ENCODE assay signal across 13 cellular contexts in genomic region chr5:68140763-68141162, GRCh38.
A peak's percentile ranks its signal among the peaks of the same experiment; 100 is the strongest.
DNase-seq lines count a peak whose midpoint lies in the region; ATAC-seq, FAIRE-seq and TF ChIP-seq lines count a peak whose summit lies in the region.
"Had no signal": no experiment of that assay in that cellular context is flagged by ENCODE, and none has a peak within 500 bp of the region (broad histone marks: within the 10 kb centered on the region; RNA-seq: fewer than 3 reads in every experiment).

No MANE protein-coding gene starts in this region.

- H3K4me3 ChIP-seq in bronchial epithelial cell (ENCODE audit: low read depth, low read length) = no peak overlapping the region
- H3K4me3 ChIP-seq in heart left ventricle = no peak overlapping the region
- H3K4me3 ChIP-seq: Peyer's patch had no signal

- no peak overlapping the region for H3K27ac ChIP-seq in heart left ventricle
- H3K27ac ChIP-seq: Peyer's patch had no signal

- H3K9me3 Mint-ChIP-seq in T-cell (peaks cover 0 to 2% (median 0%) of the 10 kb centered on the region in 3 donors), CD14-positive monocyte (peaks cover 0 to 7% (median 5%) of the 10 kb centered on the region in 7 donors)
- H3K9me3 Mint-ChIP-seq in activated naive CD8-positive, alpha-beta T cell treated with anti-CD3 and anti-CD28 coated beads for 36 hours = peaks cover 2% of the 10 kb centered on the region

- peaks cover 0 to 5% (median 0%) of the 10 kb centered on the region in 12 donors for H3K9me3 ChIP-seq in heart left ventricle
- H3K9me3 ChIP-seq: Peyer's patch had no signal

- TF ChIP-seq POLR2A in heart left ventricle (IDR thresholded peaks at IDR 0.05) = no peak

- H3K27me3 Mint-ChIP-seq in T-cell = peaks cover 0 to 3% of the 10 kb centered on the region in 2 donors
- H3K27me3 Mint-ChIP-seq in activated naive CD8-positive, alpha-beta T cell treated with anti-CD3 and anti-CD28 coated beads for 36 hours = peaks cover 3% of the 10 kb centered on the region
- peaks cover 0 to 1% (median 0%) of the 10 kb centered on the region in 3 donors for H3K27me3 Mint-ChIP-seq in CD14-positive monocyte (ENCODE audit: low read depth in 3 of 3)

- H3K27me3 ChIP-seq in bronchial epithelial cell (ENCODE audit: control insufficient read depth, insufficient read depth, low read length) (no peaks in the 10 kb centered on the region), heart left ventricle (no peaks in the 10 kb centered on the region)
- H3K27me3 ChIP-seq: Peyer's patch had no signal

- DNase-seq in bronchial epithelial cell (ENCODE audit: low read depth) (no peak), T-cell (no peak), CD14-positive monocyte (ENCODE audit: low spot score) (no peak), heart left ventricle (no peak)
- no peak for DNase-seq in activated naive CD8-positive, alpha-beta T cell treated with anti-CD3 and anti-CD28 coated beads for 36 hours
- DNase-seq: activated CD8-positive, alpha-beta memory T cell treated with anti-CD3 and anti-CD28 coated beads, Interleukin-2, amount 10 ng/mL, durations not matched to agents 7 days and 5 days; effector CD8-positive, alpha-beta T cell; NCI-H2171 treated with DMSO at 0.1 percent for 48 hours; occipital lobe; Peyer's patch had no signal

- H3K36me3 Mint-ChIP-seq in T-cell = no peaks in the 10 kb centered on the region
- peaks cover 2% of the 10 kb centered on the region for H3K36me3 Mint-ChIP-seq in activated naive CD8-positive, alpha-beta T cell treated with anti-CD3 and anti-CD28 coated beads for 36 hours
- H3K36me3 Mint-ChIP-seq in CD14-positive monocyte = no peaks in the 10 kb centered on the region

- peaks cover 0 to 12% (median under 1%) of the 10 kb centered on the region in 12 donors for H3K4me1 ChIP-seq in heart left ventricle
- H3K4me1 ChIP-seq: Peyer's patch had no signal

- intact Hi-C loops in CD14-positive monocyte (cut with micrococcal nuclease) = no loop called here
- intact Hi-C loops in heart left ventricle (cut with DNase I) = no loop called here

- CTCF ChIA-PET in T-cell (lab: Charles Lee) = no interaction called here

- 86 to 92% (median 90%) methylated on average over 1 of the region's 1 CpG for WGBS in heart left ventricle, 4 donors

- ATAC-seq in GM18909 (IDR thresholded peaks at IDR 0.05; ENCODE audit: poor library complexity, unreplicated experiment) (peak; percentile 51), GM21723 (IDR thresholded peaks at IDR 0.05; ENCODE audit: unreplicated experiment) (peak; percentile 48), HG03103 (IDR thresholded peaks at IDR 0.05; ENCODE audit: low read depth, unreplicated experiment) (peak; percentile 58), T-cell (replicated peaks in 1 of 4) (no peak), heart left ventricle (no peak)

- POLR2A ChIA-PET in T-cell (lab: Charles Lee) = no interaction called here

- peak; percentile 66 for FAIRE-seq in bronchial epithelial cell (lab: Jason Lieb, UNC)

- H3K4me1 Mint-ChIP-seq in T-cell = peaks cover 0 to 11% (median 10%) of the 10 kb centered on the region in 3 donors
- H3K4me1 Mint-ChIP-seq in activated naive CD8-positive, alpha-beta T cell treated with anti-CD3 and anti-CD28 coated beads for 36 hours = peaks cover 8% of the 10 kb centered on the region
- H3K4me1 Mint-ChIP-seq in CD14-positive monocyte = no peaks in the 10 kb centered on the region

- H3K36me3 ChIP-seq in bronchial epithelial cell (ENCODE audit: control insufficient read depth, insufficient read depth, low read length) = no peaks in the 10 kb centered on the region
- H3K36me3 ChIP-seq in heart left ventricle = no peaks in the 10 kb centered on the region
- H3K36me3 ChIP-seq: Peyer's patch had no signal

- TF ChIP-seq CTCF in bronchial epithelial cell (IDR thresholded peaks at IDR 0.05; ENCODE audit: insufficient read depth, low read length, severe bottlenecking) (no peak), CD14-positive monocyte (IDR thresholded peaks at IDR 0.05) (no peak), heart left ventricle (IDR thresholded peaks at IDR 0.05) (no peak)

- H3K27ac Mint-ChIP-seq in T-cell = peak overlapping the region in 1 of 2 donors; percentile 44
- no peak overlapping the region for H3K27ac Mint-ChIP-seq in activated naive CD8-positive, alpha-beta T cell treated with anti-CD3 and anti-CD28 coated beads for 36 hours
- no peak overlapping the region for H3K27ac Mint-ChIP-seq in CD14-positive monocyte
- H3K27ac Mint-ChIP-seq: activated CD8-positive, alpha-beta memory T cell treated with anti-CD3 and anti-CD28 coated beads, Interleukin-2, amount 10 ng/mL, durations not matched to agents 7 days and 5 days had no signal

- H3K4me3 Mint-ChIP-seq in T-cell (no peak overlapping the region), CD14-positive monocyte (no peak overlapping the region)
- no peak overlapping the region for H3K4me3 Mint-ChIP-seq in activated naive CD8-positive, alpha-beta T cell treated with anti-CD3 and anti-CD28 coated beads for 36 hours
- H3K4me3 Mint-ChIP-seq: activated CD8-positive, alpha-beta memory T cell treated with anti-CD3 and anti-CD28 coated beads, Interleukin-2, amount 10 ng/mL, durations not matched to agents 7 days and 5 days had no signal

Comparison
In these comparisons a context has a peak if more than half of its experiments do, and no peak if none do; other contexts are left out.
1. ATAC-seq: peak in GM18909 (single experiment), GM21723 (single experiment) and HG03103 (single experiment); none in T-cell (0 of 4) and heart left ventricle (0 of 4).